32 cellular contexts compared by ENCODE assay signal in genomic region chr5:141393267-141393666, GRCh38. TPM values are rescaled to one million over a fixed set of nuclear protein-coding genes. Genes with fewer than 3 reads are reported as not detected.
"Had no signal": no experiment of that assay in that cellular context is flagged by ENCODE, and none has a peak within 500 bp of the region (broad histone marks: within the 10 kb centered on the region; RNA-seq: fewer than 3 reads in every experiment).

No MANE protein-coding gene starts in this region.

- H3K36me3 ChIP-seq: brain microvascular endothelial cell, MG63, WERI-Rb-1 had no signal

- H3K4me1 ChIP-seq: SJCRH30 had no signal

- H3K27ac ChIP-seq: brain microvascular endothelial cell, SJCRH30, SK-N-MC, WERI-Rb-1 had no signal

- H3K4me1 Mint-ChIP-seq: activated naive CD4-positive, alpha-beta T cell treated with anti-CD3 and anti-CD28 coated beads, Interleukin-2, amount 10 ng/mL, durations not matched to agents 7 days and 5 days; activated naive CD8-positive, alpha-beta T cell treated with anti-CD3 and anti-CD28 coated beads, Interleukin-2, amount 50 U/mL, for 24 hours had no signal

- ATAC-seq: activated CD8-positive, alpha-beta T cell treated with anti-CD3 and anti-CD28 coated beads for 36 hours; activated naive CD8-positive, alpha-beta T cell treated with anti-CD3 and anti-CD28 coated beads, Interleukin-2, amount 50 U/mL, for 24 hours; activated T-cell treated with anti-CD3 and anti-CD28 coated beads, Interleukin-2, amount 50 U/mL, for 4 hours; Panc1 had no signal

- H3K4me3 ChIP-seq: MG63, SJCRH30, SK-N-MC had no signal

- H3K27ac Mint-ChIP-seq: activated CD8-positive, alpha-beta T cell treated with anti-CD3 and anti-CD28 coated beads for 36 hours; activated naive CD4-positive, alpha-beta T cell treated with anti-CD3 and anti-CD28 coated beads, Interleukin-2, amount 10 ng/mL, durations not matched to agents 7 days and 5 days; activated naive CD8-positive, alpha-beta T cell; activated naive CD8-positive, alpha-beta T cell treated with anti-CD3 and anti-CD28 coated beads, Interleukin-2, amount 50 U/mL, for 24 hours had no signal

- H3K27me3 ChIP-seq: brain microvascular endothelial cell, MG63, SJCRH30 had no signal

- H3K4me3 Mint-ChIP-seq: activated CD8-positive, alpha-beta T cell treated with anti-CD3 and anti-CD28 coated beads for 36 hours; activated naive CD4-positive, alpha-beta T cell treated with anti-CD3 and anti-CD28 coated beads, Interleukin-2, amount 10 ng/mL, durations not matched to agents 7 days and 5 days; activated naive CD8-positive, alpha-beta T cell; activated naive CD8-positive, alpha-beta T cell treated with anti-CD3 and anti-CD28 coated beads, Interleukin-2, amount 50 U/mL, for 24 hours; activated T-cell treated with anti-CD3 and anti-CD28 coated beads, Interleukin-2, amount 50 U/mL, for 4 hours; IgD-negative memory B cell had no signal

- DNase-seq: activated CD4-positive, alpha-beta T cell treated with anti-CD3 and anti-CD28 coated beads for 1 hour; activated CD4-positive, alpha-beta T cell treated with anti-CD3 and anti-CD28 coated beads for 48 hours; activated CD4-positive, alpha-beta T cell treated with anti-CD3 and anti-CD28 coated beads, Interleukin-2, amount 50 U/mL, for 4 hours; activated CD4-positive, CD25-positive, alpha-beta regulatory T cell; activated CD8-positive, alpha-beta T cell treated with anti-CD3 and anti-CD28 coated beads for 36 hours; activated effector memory CD4-positive, alpha-beta T cell treated with Interleukin-2 at 50 U/mL for 16 hours; activated naive CD4-positive, alpha-beta T cell treated with anti-CD3 and anti-CD28 coated beads, Interleukin-2, amount 10 ng/mL, durations not matched to agents 7 days and 5 days; activated naive CD8-positive, alpha-beta T cell treated with anti-CD3 and anti-CD28 coated beads, Interleukin-2, amount 50 U/mL, for 24 hours; activated T-cell treated with anti-CD3 and anti-CD28 coated beads for 4 hours; activated T-cell treated with anti-CD3 and anti-CD28 coated beads, Interleukin-2, amount 50 U/mL, for 4 hours; amniotic stem cell; brain microvascular endothelial cell; central memory CD4-positive, alpha-beta T cell; Kasumi-1; KG1; MG63; MV-4-11; NCI-H1092; NCI-H1436 treated with DMSO at 0.1 percent for 48 hours; NCI-H187 treated with DMSO at 0.1 percent for 48 hours; NCI-H2081; NCI-H226; NCI-H446 treated with DMSO at 0.1 percent for 48 hours; NCI-H524 treated with DMSO at 0.1 percent for 48 hours; SHP77; SJCRH30; T1000; WERI-Rb-1 had no signal

RNA-seq across cellular contexts. Expression of gene PCDHGA8, which starts 0.8 kb away (rescaled TPM):
- total RNA-seq: activated CD8-positive, alpha-beta T cell treated with anti-CD3 and anti-CD28 coated beads for 36 hours; activated T-cell treated with anti-CD3 and anti-CD28 coated beads, Interleukin-2, amount 50 U/mL, for 4 hours had no signal
- polyA plus RNA-seq: IgD-negative memory B cell had no signal

RNA-seq across cellular contexts. Expression of gene PCDHGB4, which starts 5.8 kb away (rescaled TPM):
- total RNA-seq: activated CD8-positive, alpha-beta T cell treated with anti-CD3 and anti-CD28 coated beads for 36 hours had no signal

RNA-seq across cellular contexts. Expression of gene PCDHGA7, which starts 10.7 kb away (rescaled TPM):
- total RNA-seq: activated CD8-positive, alpha-beta T cell treated with anti-CD3 and anti-CD28 coated beads for 36 hours had no signal
- polyA plus RNA-seq: IgD-negative memory B cell had no signal
